In the genomic region with DNA sequence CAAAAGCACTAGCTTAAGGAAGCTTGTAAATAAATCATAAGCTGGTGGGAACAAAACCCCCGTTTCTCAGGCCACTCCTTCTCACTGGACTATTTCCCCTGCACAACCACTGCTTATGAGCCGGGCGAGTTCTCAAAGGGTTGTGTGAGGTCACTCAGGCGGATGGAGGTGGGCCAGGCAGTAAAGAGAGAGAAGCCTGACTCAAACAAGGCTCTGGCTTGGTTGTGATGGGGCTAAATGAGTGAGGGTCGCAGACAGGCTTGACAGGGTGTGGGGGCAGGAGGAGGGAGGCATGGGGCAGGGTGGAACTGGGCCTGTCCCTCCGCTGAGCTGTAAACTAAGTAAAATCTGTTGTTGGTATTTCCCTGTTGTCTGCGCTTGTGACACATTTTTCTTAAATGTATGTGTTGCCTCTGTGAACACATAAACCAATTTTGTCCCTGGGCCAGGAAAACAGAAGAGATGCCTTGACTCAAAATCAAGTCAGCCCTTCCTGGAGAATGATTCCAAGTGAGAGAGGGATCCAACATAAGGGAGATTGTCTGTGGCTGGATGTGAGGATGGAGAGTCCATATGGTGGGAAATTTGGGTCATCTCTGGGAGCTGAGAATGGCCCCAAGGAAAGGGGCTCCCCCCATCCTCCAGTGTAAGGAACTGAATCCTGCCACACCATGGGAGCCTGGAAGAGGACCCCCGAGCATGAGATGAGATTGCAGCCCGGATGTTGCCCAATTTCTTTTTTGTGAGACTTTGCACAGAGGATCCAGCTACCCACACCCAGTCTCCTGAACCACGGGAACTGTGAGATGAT, we compare ENCODE assay signal across 1 cellular context.
TF ChIP-seq lines count a peak whose summit lies in the region.

No MANE protein-coding gene starts in this region.

TF ChIP-seq in HepG2, 621 proteins besides CTCF, POLR2A, EP300 and RAD21 (continued from another document):
- no peak; the same call in 1 of the 2 replicates for TF ChIP-seq KIAA2018 (CRISPR knock-in tag; IDR thresholded peaks at IDR 0.05; ENCODE audit: borderline replicate concordance)
- 0 out of 2 replicates have a peak, but pooled peaks have one; percentile 36 for TF ChIP-seq JUND (CRISPR knock-in tag; IDR thresholded peaks at IDR 0.05)
- 0 out of 2 replicates have a peak, but pooled peaks have one; percentile 33 for TF ChIP-seq HDAC1 (CRISPR knock-in tag; IDR thresholded peaks at IDR 0.05)
- 0 out of 2 replicates have a peak, but pooled peaks have one; percentile 15 for TF ChIP-seq LBX2 (CRISPR knock-in tag; IDR thresholded peaks at IDR 0.05; ENCODE audit: borderline replicate concordance)
- TF ChIP-seq CBX2 (IDR thresholded peaks at IDR 0.05; ENCODE audit: low read depth, low read length): no peak
- TF ChIP-seq CBX2 (CRISPR knock-in tag; IDR thresholded peaks at IDR 0.05; ENCODE audit: low read depth): peak; percentile 91; the same call in 1 of the 2 replicates
- TF ChIP-seq FOXK2 (IDR thresholded peaks at IDR 0.05): no peak
- 0 out of 2 replicates have a peak, but pooled peaks have one; percentile 64 for TF ChIP-seq ZBTB7A (CRISPR knock-in tag; IDR thresholded peaks at IDR 0.05)
- TF ChIP-seq BHLHE40 (IDR thresholded peaks at IDR 0.05; ENCODE audit: low read length): 0 out of 2 replicates have a peak, but pooled peaks have one; percentile 18
- TF ChIP-seq ZNF646 (CRISPR knock-in tag; IDR thresholded peaks at IDR 0.05): peak; percentile 44; the same call in 1 of the 2 replicates
- peak; percentile 87; the same call in 1 of the 2 replicates for TF ChIP-seq MEIS1 (CRISPR knock-in tag; IDR thresholded peaks at IDR 0.05; ENCODE audit: borderline replicate concordance)
- no peak for TF ChIP-seq ATM (IDR thresholded peaks at IDR 0.05; ENCODE audit: borderline replicate concordance)
- 0 out of 2 replicates have a peak, but pooled peaks have one; percentile 10 for TF ChIP-seq ZNF547 (CRISPR knock-in tag; IDR thresholded peaks at IDR 0.05)
- TF ChIP-seq CC2D1A (CRISPR knock-in tag; IDR thresholded peaks at IDR 0.05): 0 out of 2 replicates have a peak, but pooled peaks have one; percentile 35
- TF ChIP-seq ZNF253 (CRISPR knock-in tag; IDR thresholded peaks at IDR 0.05; ENCODE audit: borderline replicate concordance): no peak
- no peak for TF ChIP-seq E2F1 (CRISPR knock-in tag; IDR thresholded peaks at IDR 0.05)
- no peak for TF ChIP-seq SOX6 (IDR thresholded peaks at IDR 0.05)
- TF ChIP-seq SOX6 (CRISPR knock-in tag; IDR thresholded peaks at IDR 0.05): peak; percentile 39; the same call in 1 of the 2 replicates
- no peak; the same call in 1 of the 2 replicates for TF ChIP-seq GABPB1 (CRISPR knock-in tag; IDR thresholded peaks at IDR 0.05)
- 0 out of 2 replicates have a peak, but pooled peaks have one; percentile 58 for TF ChIP-seq ZNF878 (CRISPR knock-in tag; IDR thresholded peaks at IDR 0.05)
- TF ChIP-seq ZFX (CRISPR knock-in tag; IDR thresholded peaks at IDR 0.05; ENCODE audit: low read depth): peak; percentile 22; the same call in 1 of the 2 replicates
- 0 out of 2 replicates have a peak, but pooled peaks have one; percentile 3 for TF ChIP-seq NCOR1 (IDR thresholded peaks at IDR 0.05; ENCODE audit: borderline replicate concordance, low read length)
- TF ChIP-seq ZNF879 (CRISPR knock-in tag; IDR thresholded peaks at IDR 0.05): 0 out of 2 replicates have a peak, but pooled peaks have one; percentile 25
- TF ChIP-seq HNF4G (IDR thresholded peaks at IDR 0.05; ENCODE audit: borderline replicate concordance, low read depth, low read length): peak; percentile 28; the same call in 1 of the 2 replicates
- TF ChIP-seq HNF4G (CRISPR knock-in tag; IDR thresholded peaks at IDR 0.05; ENCODE audit: borderline replicate concordance, low read depth): no peak
- TF ChIP-seq ZNF710 (CRISPR knock-in tag; IDR thresholded peaks at IDR 0.05; ENCODE audit: borderline replicate concordance): 0 out of 2 replicates have a peak, but pooled peaks have one; percentile 3
- TF ChIP-seq ZNF747 (CRISPR knock-in tag; IDR thresholded peaks at IDR 0.05; ENCODE audit: borderline replicate concordance): no peak
- TF ChIP-seq, protein P1, sequence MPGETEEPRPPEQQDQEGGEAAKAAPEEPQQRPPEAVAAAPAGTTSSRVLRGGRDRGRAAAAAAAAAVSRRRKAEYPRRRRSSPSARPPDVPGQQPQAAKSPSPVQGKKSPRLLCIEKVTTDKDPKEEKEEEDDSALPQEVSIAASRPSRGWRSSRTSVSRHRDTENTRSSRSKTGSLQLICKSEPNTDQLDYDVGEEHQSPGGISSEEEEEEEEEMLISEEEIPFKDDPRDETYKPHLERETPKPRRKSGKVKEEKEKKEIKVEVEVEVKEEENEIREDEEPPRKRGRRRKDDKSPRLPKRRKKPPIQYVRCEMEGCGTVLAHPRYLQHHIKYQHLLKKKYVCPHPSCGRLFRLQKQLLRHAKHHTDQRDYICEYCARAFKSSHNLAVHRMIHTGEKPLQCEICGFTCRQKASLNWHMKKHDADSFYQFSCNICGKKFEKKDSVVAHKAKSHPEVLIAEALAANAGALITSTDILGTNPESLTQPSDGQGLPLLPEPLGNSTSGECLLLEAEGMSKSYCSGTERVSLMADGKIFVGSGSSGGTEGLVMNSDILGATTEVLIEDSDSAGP (CRISPR knock-in tag; IDR thresholded peaks at IDR 0.05; ENCODE audit: borderline replicate concordance): 0 out of 2 replicates have a peak, but pooled peaks have one; percentile 22
TF ChIP-seq in HepG2: peak in this region for 72.
